Comparison of ENCODE assay signal across 9 cellular contexts in the genomic region with DNA sequence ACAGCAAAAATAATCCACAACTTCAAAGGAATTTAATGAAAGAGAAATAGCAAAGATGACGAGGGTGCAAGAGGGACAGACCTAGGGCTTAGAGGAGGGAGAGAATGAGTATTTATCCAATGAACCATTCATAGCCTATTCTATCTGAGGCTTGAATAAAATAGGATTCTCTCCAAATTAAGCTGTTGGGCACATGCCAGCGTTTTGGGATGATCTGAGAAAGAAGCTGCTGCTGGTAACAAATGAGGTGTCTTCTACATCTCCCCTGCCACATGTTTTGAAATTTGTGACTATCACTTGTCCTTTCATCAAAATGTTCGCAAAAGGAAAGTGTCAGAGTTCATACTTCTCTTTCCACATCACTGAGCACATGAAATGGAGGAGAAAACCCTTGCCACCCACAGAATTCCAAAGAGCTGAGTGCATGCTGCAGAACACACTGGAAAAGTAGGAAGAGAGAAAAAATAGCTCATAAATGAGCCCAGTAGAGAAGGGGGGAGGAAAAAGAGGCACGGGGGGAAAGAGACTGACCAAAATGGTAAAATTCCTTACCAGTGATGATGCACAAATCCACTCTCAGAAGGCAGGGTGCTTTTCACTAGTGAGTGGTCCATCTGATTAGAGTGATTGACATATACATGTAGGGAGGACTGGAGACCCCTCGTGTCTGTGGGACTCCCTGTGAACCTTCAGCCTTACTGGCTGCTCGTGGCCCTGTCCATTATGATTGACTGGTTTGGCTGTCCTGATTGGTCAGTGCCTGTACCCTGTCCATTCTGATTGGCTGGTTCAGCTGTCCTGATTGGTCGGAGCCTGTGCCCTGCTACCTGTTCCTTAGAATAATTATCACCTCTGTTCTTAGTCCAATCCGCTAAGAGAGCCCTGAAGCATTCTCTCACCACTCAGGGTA.
DNase-seq lines count a peak whose midpoint lies in the region; ATAC-seq and TF ChIP-seq lines count a peak whose summit lies in the region.
"Had no signal": no experiment of that assay in that cellular context is flagged by ENCODE, and none has a peak within 500 bp of the region (broad histone marks: within the 10 kb centered on the region; RNA-seq: fewer than 3 reads in every experiment).

No MANE protein-coding gene starts in this region.

- peak overlapping the region; percentile 25 for H3K4me3 ChIP-seq in retinal pigment epithelial cell (ENCODE audit: low read length)

- DNase-seq in Daoy (ENCODE audit: low read depth) (peak; percentile 88), fibroblast of the conjunctiva (ENCODE audit: low read depth) (peak; percentile 35), retinal pigment epithelial cell (ENCODE audit: low read depth) (peak; percentile 90), NCI-H1105 treated with DMSO at 0.1 percent for 48 hours (lab: John Stamatoyannopoulos, UW) (no peak), NCI-H345 (lab: John Stamatoyannopoulos, UW) (no peak)
- DNase-seq: DND-41 had no signal

- no peak for TF ChIP-seq CTCF in retinal pigment epithelial cell (conservative IDR thresholded peaks at IDR 0.05; ENCODE audit: low read depth, low read length)

- ATAC-seq in SK-N-SH treated with all-trans-retinoic acid at 6 μM for 48 hours (peak; percentile 91), GM18520 (IDR thresholded peaks at IDR 0.05; ENCODE audit: unreplicated experiment) (no peak), HG03571 (IDR thresholded peaks at IDR 0.05; ENCODE audit: unreplicated experiment) (no peak)

TF ChIP-seq in SK-N-SH treated with all-trans-retinoic acid at 6 μM for 48 hours, 23 proteins besides CTCF, POLR2A, EP300 and RAD21:
- no peak for TF ChIP-seq SNAI2 (CRISPR knock-in tag; IDR thresholded peaks at IDR 0.05)
- TF ChIP-seq BACH2 (CRISPR knock-in tag; IDR thresholded peaks at IDR 0.05; ENCODE audit: borderline replicate concordance): no peak
- no peak for TF ChIP-seq TOX (CRISPR knock-in tag; IDR thresholded peaks at IDR 0.05; ENCODE audit: borderline replicate concordance)
- no peak for TF ChIP-seq ZNF565 (CRISPR knock-in tag; conservative IDR thresholded peaks at IDR 0.05; ENCODE audit: low read depth)
- no peak for TF ChIP-seq ZC3H10 (CRISPR knock-in tag; IDR thresholded peaks at IDR 0.05)
- no peak for TF ChIP-seq OSR1 (CRISPR knock-in tag; IDR thresholded peaks at IDR 0.05)
TF ChIP-seq in SK-N-SH treated with all-trans-retinoic acid at 6 μM for 48 hours: peak in this region for 0.

Comparison
In these comparisons a context has a peak if more than half of its experiments do, and no peak if none do; other contexts are left out.
1. DNase-seq: peak in Daoy (single experiment), fibroblast of the conjunctiva (single experiment) and retinal pigment epithelial cell (single experiment); none in NCI-H1105 treated with DMSO at 0.1 percent for 48 hours (single experiment) and NCI-H345 (single experiment).